In genomic region chr22:49905465-49905864, GRCh38 we compare ENCODE assay signal across 27 cellular contexts. TPM values are rescaled to one million over a fixed set of nuclear protein-coding genes. Genes with fewer than 3 reads are reported as not detected.
DNase-seq lines count a peak whose midpoint lies in the region; ATAC-seq, FAIRE-seq and TF ChIP-seq lines count a peak whose summit lies in the region.
"Had no signal": no experiment of that assay in that cellular context is flagged by ENCODE, and none has a peak within 500 bp of the region (broad histone marks: within the 10 kb centered on the region; RNA-seq: fewer than 3 reads in every experiment).

No MANE protein-coding gene starts in this region.

- no peak overlapping the region for H3K4me3 Mint-ChIP-seq in activated naive CD8-positive, alpha-beta T cell
- no peak overlapping the region for H3K4me3 Mint-ChIP-seq in activated naive CD8-positive, alpha-beta T cell treated with anti-CD3 and anti-CD28 coated beads, Interleukin-2, amount 50 U/mL, for 24 hours
- no peak overlapping the region for H3K4me3 Mint-ChIP-seq in central memory CD8-positive, alpha-beta T cell
- H3K4me3 Mint-ChIP-seq in stimulated activated naive B cell treated with anti-CD40 and anti-IgM and Interleukin-4, amounts not matched to agents 10 μg/mL and 1 μg/mL and 100 μg/mL, for 72 hours = no peak overlapping the region
- H3K4me3 Mint-ChIP-seq: CD4-positive, alpha-beta T cell had no signal

- H3K27ac Mint-ChIP-seq in activated naive CD8-positive, alpha-beta T cell = peak overlapping the region; percentile 46
- H3K27ac Mint-ChIP-seq in activated naive CD8-positive, alpha-beta T cell treated with anti-CD3 and anti-CD28 coated beads, Interleukin-2, amount 50 U/mL, for 24 hours = no peak overlapping the region
- H3K27ac Mint-ChIP-seq in central memory CD8-positive, alpha-beta T cell (ENCODE audit: low read depth) = peak overlapping the region; percentile 86
- peak overlapping the region; percentile 59 for H3K27ac Mint-ChIP-seq in stimulated activated naive B cell treated with anti-CD40 and anti-IgM and Interleukin-4, amounts not matched to agents 10 μg/mL and 1 μg/mL and 100 μg/mL, for 72 hours
- H3K27ac Mint-ChIP-seq: CD4-positive, alpha-beta T cell had no signal

- H3K27ac ChIP-seq in kidney (ENCODE audit: low read depth in 2 of 2, low read length in 2 of 2) = no peak overlapping the region
- H3K27ac ChIP-seq: BLaER1, PC-9, SJCRH30 had no signal

- ATAC-seq in activated naive CD8-positive, alpha-beta T cell treated with anti-CD3 and anti-CD28 coated beads, Interleukin-2, amount 50 U/mL, for 24 hours = no peak
- no peak for ATAC-seq in central memory CD8-positive, alpha-beta T cell (replicated peaks; ENCODE audit: extremely low read depth, poor library complexity, severe bottlenecking)
- no peak for ATAC-seq in stimulated activated naive B cell treated with anti-CD40 and anti-IgM and Interleukin-4, amounts not matched to agents 10 μg/mL and 1 μg/mL and 100 μg/mL, for 72 hours (replicated peaks)
- ATAC-seq in activated CD4-positive, CD25-positive, alpha-beta regulatory T cell treated with anti-CD3 and anti-CD28 coated beads, Interleukin-2, amount 50 U/mL, for 24 hours = no peak
- ATAC-seq: GM12878, HepG2, Right ventricle myocardium inferior, SK-N-SH treated with all-trans-retinoic acid at 6 μM for 48 hours had no signal

- H3K9me3 Mint-ChIP-seq in activated naive CD8-positive, alpha-beta T cell (ENCODE audit: low read depth) = no peaks in the 10 kb centered on the region
- peaks cover 8% of the 10 kb centered on the region for H3K9me3 Mint-ChIP-seq in activated naive CD8-positive, alpha-beta T cell treated with anti-CD3 and anti-CD28 coated beads, Interleukin-2, amount 50 U/mL, for 24 hours
- H3K9me3 Mint-ChIP-seq in central memory CD8-positive, alpha-beta T cell = peaks cover 10% of the 10 kb centered on the region
- peaks cover 3 to 7% of the 10 kb centered on the region in 2 donors for H3K9me3 Mint-ChIP-seq in stimulated activated naive B cell treated with anti-CD40 and anti-IgM and Interleukin-4, amounts not matched to agents 10 μg/mL and 1 μg/mL and 100 μg/mL, for 72 hours
- H3K9me3 Mint-ChIP-seq: CD4-positive, alpha-beta T cell had no signal

- peaks cover 3% of the 10 kb centered on the region for H3K4me1 Mint-ChIP-seq in activated naive CD8-positive, alpha-beta T cell (ENCODE audit: low read depth)
- H3K4me1 Mint-ChIP-seq in activated naive CD8-positive, alpha-beta T cell treated with anti-CD3 and anti-CD28 coated beads, Interleukin-2, amount 50 U/mL, for 24 hours = no peaks in the 10 kb centered on the region
- peaks cover 22% of the 10 kb centered on the region for H3K4me1 Mint-ChIP-seq in central memory CD8-positive, alpha-beta T cell
- peaks cover 4 to 10% of the 10 kb centered on the region in 2 donors for H3K4me1 Mint-ChIP-seq in stimulated activated naive B cell treated with anti-CD40 and anti-IgM and Interleukin-4, amounts not matched to agents 10 μg/mL and 1 μg/mL and 100 μg/mL, for 72 hours

- intact Hi-C loops in kidney (cut with DNase I) = no loop called here

- H3K4me3 ChIP-seq in kidney (ENCODE audit: low read length in 2 of 2) = no peak overlapping the region
- H3K4me3 ChIP-seq: BLaER1, GM12878, PC-9, SJCRH30 had no signal

- H3K4me1 ChIP-seq in kidney (ENCODE audit: control insufficient read depth in 1 of 2, insufficient read depth in 1 of 2, low read depth in 1 of 2, low read length in 2 of 2) = peaks cover 0 to 3% of the 10 kb centered on the region in 2 donors
- H3K4me1 ChIP-seq: Caco-2, SJCRH30 had no signal

- H3K9ac ChIP-seq in kidney (ENCODE audit: low read length in 2 of 2) = no peak overlapping the region
- H3K9ac ChIP-seq: BLaER1 had no signal

- no peaks in the 10 kb centered on the region for H3K27me3 Mint-ChIP-seq in activated naive CD8-positive, alpha-beta T cell
- no peaks in the 10 kb centered on the region for H3K27me3 Mint-ChIP-seq in activated naive CD8-positive, alpha-beta T cell treated with anti-CD3 and anti-CD28 coated beads, Interleukin-2, amount 50 U/mL, for 24 hours
- no peaks in the 10 kb centered on the region for H3K27me3 Mint-ChIP-seq in central memory CD8-positive, alpha-beta T cell
- H3K27me3 Mint-ChIP-seq in stimulated activated naive B cell treated with anti-CD40 and anti-IgM and Interleukin-4, amounts not matched to agents 10 μg/mL and 1 μg/mL and 100 μg/mL, for 72 hours = no peaks in the 10 kb centered on the region
- H3K27me3 Mint-ChIP-seq: CD4-positive, alpha-beta T cell had no signal

- no peaks in the 10 kb centered on the region for H3K9me3 ChIP-seq in kidney (ENCODE audit: control insufficient read depth in 1 of 2, low read length in 2 of 2)
- H3K9me3 ChIP-seq: BLaER1, Caco-2, SJCRH30 had no signal

- peaks cover 11% of the 10 kb centered on the region for H3K36me3 Mint-ChIP-seq in activated naive CD8-positive, alpha-beta T cell
- peaks cover 29% of the 10 kb centered on the region for H3K36me3 Mint-ChIP-seq in activated naive CD8-positive, alpha-beta T cell treated with anti-CD3 and anti-CD28 coated beads, Interleukin-2, amount 50 U/mL, for 24 hours (ENCODE audit: low read depth)
- H3K36me3 Mint-ChIP-seq in central memory CD8-positive, alpha-beta T cell (ENCODE audit: insufficient read depth) = peaks cover 17% of the 10 kb centered on the region
- H3K36me3 Mint-ChIP-seq in stimulated activated naive B cell treated with anti-CD40 and anti-IgM and Interleukin-4, amounts not matched to agents 10 μg/mL and 1 μg/mL and 100 μg/mL, for 72 hours = peaks cover 39 to 51% of the 10 kb centered on the region in 2 donors

- no peak for DNase-seq in activated naive CD8-positive, alpha-beta T cell treated with anti-CD3 and anti-CD28 coated beads, Interleukin-2, amount 50 U/mL, for 24 hours
- no peak for DNase-seq in central memory CD8-positive, alpha-beta T cell (ENCODE audit: low spot score in 2 of 2)
- DNase-seq in kidney (peak; percentile 52), anterior cingulate cortex (lab: John Stamatoyannopoulos, UW) (no peak)
- DNase-seq in stimulated activated naive B cell treated with anti-CD40 and anti-IgM and Interleukin-4, amounts not matched to agents 10 μg/mL and 1 μg/mL and 100 μg/mL, for 72 hours = no peak
- no peak for DNase-seq in effector CD8-positive, alpha-beta T cell (lab: John Stamatoyannopoulos, UW)
- DNase-seq: Caco-2; CD4-positive, alpha-beta T cell; DMS 273 treated with DMSO at 0.1 percent for 48 hours; DMS79; EL; GDM1; Kasumi-1; NCI-H1092 treated with DMSO at 0.1 percent for 48 hours; NCI-H1436; NCI-H187 treated with DMSO at 0.1 percent for 48 hours; NCI-H446; NCI-H524 treated with DMSO at 0.1 percent for 48 hours; PC-9; SJCRH30 had no signal

- H3K36me3 ChIP-seq in kidney (ENCODE audit: control insufficient read depth in 1 of 2, insufficient read depth in 2 of 2, low read length in 2 of 2) = peaks cover 27 to 33% of the 10 kb centered on the region in 2 donors

- FAIRE-seq in kidney (lab: Jason Lieb, UNC) = no peak
- FAIRE-seq: GM12878, HepG2 had no signal

- no peak for TF ChIP-seq CTCF in kidney (IDR thresholded peaks at IDR 0.05; ENCODE audit: borderline replicate concordance, extremely low read depth, insufficient read depth)

RNA-seq across cellular contexts. Expression of gene ALG12, which starts 12.8 kb away (rescaled TPM):
- 28.4 TPM for total RNA-seq in kidney
- polyA plus RNA-seq in kidney (ENCODE audit: insufficient read depth, low read depth, low replicate concordance) = 27.2 TPM

RNA-seq across cellular contexts. Expression of gene CRELD2, which starts 13.0 kb away (rescaled TPM):
- total RNA-seq in kidney = 54.0 TPM
- polyA plus RNA-seq in kidney (ENCODE audit: insufficient read depth, low read depth, low replicate concordance) = 37.3 TPM

RNA-seq across cellular contexts. Expression of gene ZBED4, which starts 51.8 kb away (rescaled TPM):
- 12.9 TPM for total RNA-seq in kidney
- polyA plus RNA-seq in kidney (ENCODE audit: insufficient read depth, low read depth, low replicate concordance) = 2.1 TPM

RNA-seq across cellular contexts. Expression of gene PIM3, which starts 55.1 kb away (rescaled TPM):
- 107 TPM for total RNA-seq in kidney
- 96.5 TPM for polyA plus RNA-seq in kidney (ENCODE audit: insufficient read depth, low read depth, low replicate concordance)
